In the genomic region with DNA sequence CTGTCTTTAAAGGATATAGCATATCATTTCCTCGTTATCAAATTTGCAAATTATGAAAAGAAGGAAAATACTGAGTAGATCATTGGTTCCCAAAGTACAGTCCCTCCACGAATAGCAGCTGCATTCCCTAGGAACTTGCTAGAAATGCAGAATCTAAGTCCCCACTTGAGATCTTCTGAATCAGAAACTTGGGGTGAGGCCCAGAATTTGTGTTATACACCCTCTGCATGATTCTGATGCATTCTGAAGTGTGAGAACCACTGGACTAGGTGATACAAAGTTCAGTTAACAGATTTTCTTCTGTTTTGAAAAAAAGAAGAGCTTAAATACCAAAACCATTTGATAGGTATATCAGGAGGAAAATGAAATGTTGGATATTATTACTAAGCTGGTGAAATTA, we compare ENCODE assay signal across 12 cellular contexts.
DNase-seq lines count a peak whose midpoint lies in the region; ATAC-seq and TF ChIP-seq lines count a peak whose summit lies in the region.
"Had no signal": no experiment of that assay in that cellular context is flagged by ENCODE, and none has a peak within 500 bp of the region (broad histone marks: within the 10 kb centered on the region; RNA-seq: fewer than 3 reads in every experiment).

No MANE protein-coding gene starts in this region.

- H3K4me1 ChIP-seq in mammary epithelial cell (ENCODE audit: insufficient read depth, low read length): no peaks in the 10 kb centered on the region
- no peaks in the 10 kb centered on the region for H3K4me1 ChIP-seq in breast epithelium
- peaks cover 11 to 23% (median 17%) of the 10 kb centered on the region in 4 donors for H3K4me1 ChIP-seq in transverse colon

- BruUV-seq in mammary epithelial cell (replicated peaks; lab: Mats Ljungman, UMichigan): no TSS peak

- peaks cover 9% of the 10 kb centered on the region for H3K36me3 Mint-ChIP-seq in activated naive CD8-positive, alpha-beta T cell treated with anti-CD3 and anti-CD28 coated beads, Interleukin-2, amount 50 U/mL, for 24 hours (ENCODE audit: low read depth)

- H2AFZ ChIP-seq in mammary epithelial cell (ENCODE audit: low read depth, low read length): no peak overlapping the region

- no peaks in the 10 kb centered on the region for H4K20me1 ChIP-seq in mammary epithelial cell (ENCODE audit: insufficient read depth, low read length)

- dilution Hi-C loops in mammary epithelial cell (cut with HindIII; ENCODE audit: low sequenced_read_pairs): no loop called here

- no peak for ATAC-seq in activated naive CD8-positive, alpha-beta T cell treated with anti-CD3 and anti-CD28 coated beads, Interleukin-2, amount 50 U/mL, for 24 hours
- ATAC-seq in HG03280 (IDR thresholded peaks at IDR 0.05; ENCODE audit: unreplicated experiment) (no peak), GM21528 (IDR thresholded peaks at IDR 0.05; ENCODE audit: low FRiP score, unreplicated experiment) (no peak)

- H3K36me3 ChIP-seq in mammary epithelial cell (ENCODE audit: insufficient read depth, low read length) (no peaks in the 10 kb centered on the region), breast epithelium (no peaks in the 10 kb centered on the region), transverse colon (no peaks in the 10 kb centered on the region)

- TF ChIP-seq EP300 in transverse colon (IDR thresholded peaks at IDR 0.05; ENCODE audit: low read depth): no peak

- H3K27me3 ChIP-seq in mammary epithelial cell (ENCODE audit: insufficient read depth, low read length) (no peaks in the 10 kb centered on the region), breast epithelium (no peaks in the 10 kb centered on the region), transverse colon (no peaks in the 10 kb centered on the region)

- peak overlapping the region; percentile 63 for H3K27ac Mint-ChIP-seq in activated naive CD8-positive, alpha-beta T cell treated with anti-CD3 and anti-CD28 coated beads, Interleukin-2, amount 50 U/mL, for 24 hours
- H3K27ac Mint-ChIP-seq: activated CD4-positive, alpha-beta T cell treated with anti-CD3 and anti-CD28 coated beads, Interleukin-2, amount 10 ng/mL, durations not matched to agents 24 days and 14 days had no signal

- TF ChIP-seq POLR2A in breast epithelium (IDR thresholded peaks at IDR 0.05) (no peak), transverse colon (IDR thresholded peaks at IDR 0.05) (no peak)

- peaks cover 2% of the 10 kb centered on the region for H3K79me2 ChIP-seq in mammary epithelial cell (ENCODE audit: insufficient read depth, low read length)

- no peak overlapping the region for H3K9ac ChIP-seq in mammary epithelial cell (ENCODE audit: insufficient read depth, low read length)

- TF ChIP-seq CTCF in mammary epithelial cell (conservative IDR thresholded peaks at IDR 0.05 in 1 of 2, IDR thresholded peaks at IDR 0.05 in 1 of 2; ENCODE audit: extremely low read depth in 1 of 2, insufficient read depth in 1 of 2, low read depth in 1 of 2, low read length in 2 of 2): no peak
- TF ChIP-seq CTCF in breast epithelium (IDR thresholded peaks at IDR 0.05): no peak
- no peak for TF ChIP-seq CTCF in transverse colon (IDR thresholded peaks at IDR 0.05)

- H3K4me2 ChIP-seq in mammary epithelial cell (ENCODE audit: insufficient read depth, low read depth, low read length): no peak overlapping the region

- H3K4me3 ChIP-seq in mammary epithelial cell (replicated peaks in 1 of 3; ENCODE audit: insufficient read depth in 1 of 3, low read depth in 2 of 3, low read length in 3 of 3): no peak overlapping the region
- no peak overlapping the region for H3K4me3 ChIP-seq in breast epithelium
- no peak overlapping the region for H3K4me3 ChIP-seq in transverse colon

- H3K27ac ChIP-seq in mammary epithelial cell (ENCODE audit: insufficient read depth, low read depth, low read length) (no peak overlapping the region), breast epithelium (no peak overlapping the region), transverse colon (peak overlapping the region; percentile 26 to 58 (median 45))

- intact Hi-C loops in mammary epithelial cell (cut with micrococcal nuclease) (no loop called here), breast epithelium (cut with DNase I; ENCODE audit: low total_unique reads) (no loop called here), transverse colon (cut with DNase I; ENCODE audit: low total_unique reads) (no loop called here)

- in situ Hi-C loops in mammary epithelial cell (cut with MboI; ENCODE audit: low sequenced_read_pairs in 2 of 2) (loop anchor here in 1 of 2 donors (25.0 kb wide), 1 partner anchor 89 kb away; no protein-coding TSS in a partner anchor), transverse colon (cut with MboI; ENCODE audit: low pct_ligation_motif_present in 1 of 4, low pct_unique_long_range_greater_than_20kb in 1 of 4, low sequenced_read_pairs in 3 of 4) (no loop called here)

- H3K27me3 Mint-ChIP-seq in activated naive CD8-positive, alpha-beta T cell treated with anti-CD3 and anti-CD28 coated beads, Interleukin-2, amount 50 U/mL, for 24 hours: no peaks in the 10 kb centered on the region
- H3K27me3 Mint-ChIP-seq: activated CD4-positive, alpha-beta T cell treated with anti-CD3 and anti-CD28 coated beads, Interleukin-2, amount 10 ng/mL, durations not matched to agents 24 days and 14 days had no signal

- CTCF ChIA-PET in mammary epithelial cell (lab: Charles Lee; ENCODE audit: low non-redundant PET): no interaction called here

- peaks cover 47% of the 10 kb centered on the region for H3K4me1 Mint-ChIP-seq in activated naive CD8-positive, alpha-beta T cell treated with anti-CD3 and anti-CD28 coated beads, Interleukin-2, amount 50 U/mL, for 24 hours

- peaks cover 2% of the 10 kb centered on the region for H3K9me3 Mint-ChIP-seq in activated naive CD8-positive, alpha-beta T cell treated with anti-CD3 and anti-CD28 coated beads, Interleukin-2, amount 50 U/mL, for 24 hours
- H3K9me3 Mint-ChIP-seq: neural crest cell had no signal

- DNase-seq in mammary epithelial cell: peak; percentile 1
- no peak for DNase-seq in breast epithelium (ENCODE audit: low spot score in 2 of 2)
- no peak for DNase-seq in activated naive CD8-positive, alpha-beta T cell treated with anti-CD3 and anti-CD28 coated beads, Interleukin-2, amount 50 U/mL, for 24 hours
- peak; percentile 42 for DNase-seq in inferior parietal cortex (ENCODE audit: extremely low spot score)
- DNase-seq in transverse colon: no peak
- DNase-seq in stimulated activated naive CD4-positive, alpha-beta T cell (lab: John Stamatoyannopoulos, UW): no peak
- DNase-seq: activated CD4-positive, alpha-beta T cell treated with anti-CD3 and anti-CD28 coated beads, Interleukin-2, amount 10 ng/mL, durations not matched to agents 24 days and 14 days; NCI-H2107; stimulated activated CD4-positive, alpha-beta T cell treated with anti-CD3 and anti-CD28 coated beads, Interleukin-4, amount 100 ng/mL, for 24 hours had no signal

- H3K9me3 ChIP-seq in mammary epithelial cell (replicated peaks; ENCODE audit: insufficient read depth, low read length) (no peaks in the 10 kb centered on the region), breast epithelium (no peaks in the 10 kb centered on the region), transverse colon (no peaks in the 10 kb centered on the region)

- H3K4me3 Mint-ChIP-seq in activated naive CD8-positive, alpha-beta T cell treated with anti-CD3 and anti-CD28 coated beads, Interleukin-2, amount 50 U/mL, for 24 hours: no peak overlapping the region
- H3K4me3 Mint-ChIP-seq: activated CD4-positive, alpha-beta T cell treated with anti-CD3 and anti-CD28 coated beads, Interleukin-2, amount 10 ng/mL, durations not matched to agents 24 days and 14 days; neural crest cell had no signal

- 98% methylated on average over 2 of the region's 2 CpGs for WGBS in mammary epithelial cell (ENCODE audit: low coverage, missing lambda C conversion rate)
- 47% methylated on average over 2 of the region's 2 CpGs for WGBS in transverse colon (ENCODE audit: low coverage in 1 of 2), 2 donors

Comparison
In these comparisons a context has a peak if more than half of its experiments do, and no peak if none do; other contexts are left out.
1. DNase-seq: peak in mammary epithelial cell (single experiment) and inferior parietal cortex (single experiment); none in breast epithelium (0 of 2), activated naive CD8-positive, alpha-beta T cell treated with anti-CD3 and anti-CD28 coated beads, Interleukin-2, amount 50 U/mL, for 24 hours (single experiment), transverse colon (single experiment) and stimulated activated naive CD4-positive, alpha-beta T cell (0 of 6).
2. H3K27ac ChIP-seq: peak in transverse colon (4 of 4); none in mammary epithelial cell (single experiment) and breast epithelium (0 of 2).